10 cellular contexts compared by ENCODE assay signal in the genomic region with DNA sequence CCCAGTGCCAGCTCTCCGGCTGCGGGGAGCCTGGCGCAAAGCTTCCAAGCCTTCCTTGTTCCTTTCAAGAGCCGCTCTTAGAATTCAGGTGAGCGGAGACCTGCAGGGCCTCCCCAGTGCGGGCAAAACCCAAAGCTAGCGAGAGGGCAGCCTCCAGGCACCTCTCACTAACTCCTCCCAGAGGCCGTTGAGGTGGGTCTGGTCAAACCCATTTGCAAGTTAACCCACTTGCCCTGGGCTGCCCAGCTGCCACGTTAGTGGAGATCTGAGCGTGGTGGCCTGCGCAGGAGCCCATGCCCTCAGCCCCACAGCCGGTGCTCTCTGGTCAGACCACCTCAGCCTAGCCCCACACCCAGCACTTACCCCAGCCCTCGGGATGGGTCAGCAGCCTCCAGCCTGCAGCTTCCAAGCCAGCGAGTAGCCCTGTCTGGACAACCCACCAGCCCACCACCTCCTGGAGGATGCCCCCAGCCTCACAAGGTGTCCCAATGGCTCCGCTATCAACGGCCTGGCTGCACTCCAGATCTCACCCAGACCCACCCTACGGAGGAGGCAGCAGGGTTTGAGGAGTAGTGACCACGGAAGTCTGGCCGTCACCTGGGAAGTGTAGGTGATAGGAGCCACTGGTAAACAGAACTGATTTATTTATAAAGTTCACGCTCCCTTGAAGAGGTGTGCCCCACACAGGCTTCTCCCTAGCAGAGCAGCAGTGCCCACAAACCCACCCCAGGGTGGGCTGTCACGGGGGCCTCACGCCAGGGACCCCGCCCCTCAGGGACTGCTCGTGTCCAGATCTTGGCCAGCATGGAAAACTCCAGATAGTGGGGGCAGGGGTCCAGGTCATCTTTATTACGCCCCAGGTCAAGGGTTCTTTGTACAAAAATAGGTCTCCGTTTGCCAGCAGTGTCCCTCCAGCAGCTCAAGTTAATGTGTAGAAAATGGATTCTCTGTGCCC. TPM values are rescaled to one million over a fixed set of nuclear protein-coding genes. Genes with fewer than 3 reads are reported as not detected.
DNase-seq lines count a peak whose midpoint lies in the region; ATAC-seq and TF ChIP-seq lines count a peak whose summit lies in the region.
"Had no signal": no experiment of that assay in that cellular context is flagged by ENCODE, and none has a peak within 500 bp of the region (broad histone marks: within the 10 kb centered on the region; RNA-seq: fewer than 3 reads in every experiment).

No MANE protein-coding gene starts in this region.

- H3K4me3 ChIP-seq in lower leg skin (ENCODE audit: low read depth, poor library complexity, severe bottlenecking) (no peak overlapping the region), stomach (peak overlapping the region; percentile 55 to 68 (median 56))

- H3K27me3 Mint-ChIP-seq in activated CD4-positive, alpha-beta T cell treated with anti-CD3 and anti-CD28 coated beads for 36 hours = peaks cover 27% of the 10 kb centered on the region
- H3K27me3 Mint-ChIP-seq in activated T-helper 2 cell treated with anti-CD3 and anti-CD28 coated beads, Interferon-gamma antibody, Interleukin-2, Interleukin-4, amounts not matched to agents 10 μg/mL and 5 μg/mL and 100 μg/mL, durations not matched to agents 14 hours and 24 hours and 36 hours (ENCODE audit: low read depth) = peaks cover 20% of the 10 kb centered on the region

- POLR2A ChIA-PET in activated CD4-positive, alpha-beta T cell treated with anti-CD3 and anti-CD28 coated beads for 36 hours (lab: Charles Lee) = no interaction called here

- no peak for TF ChIP-seq EP300 in stomach (IDR thresholded peaks at IDR 0.05)

- peaks cover 25 to 44% (median 36%) of the 10 kb centered on the region in 4 donors for H3K4me1 ChIP-seq in stomach

- no peak for DNase-seq in activated CD4-positive, alpha-beta T cell treated with anti-CD3 and anti-CD28 coated beads for 36 hours
- DNase-seq in activated CD4-positive, alpha-beta T cell treated with anti-CD3 and anti-CD28 coated beads for 48 hours = no peak
- no peak for DNase-seq in activated T-helper 2 cell treated with anti-CD3 and anti-CD28 coated beads, Interferon-gamma antibody, Interleukin-2, Interleukin-4, amounts not matched to agents 10 μg/mL and 5 μg/mL and 100 μg/mL, durations not matched to agents 14 hours and 24 hours and 36 hours (ENCODE audit: low spot score)
- peak; percentile 22 to 82 for DNase-seq in lower leg skin (ENCODE audit: low spot score in 2 of 2)
- DNase-seq in stomach = peak; percentile 26
- DNase-seq in inferior parietal cortex (ENCODE audit: extremely low spot score) = no peak
- DNase-seq: dermis blood vessel endothelial cell had no signal

- peaks cover 22% of the 10 kb centered on the region for H3K4me1 Mint-ChIP-seq in activated CD4-positive, alpha-beta T cell treated with anti-CD3 and anti-CD28 coated beads for 36 hours
- peaks cover 15% of the 10 kb centered on the region for H3K4me1 Mint-ChIP-seq in activated T-helper 2 cell treated with anti-CD3 and anti-CD28 coated beads, Interferon-gamma antibody, Interleukin-2, Interleukin-4, amounts not matched to agents 10 μg/mL and 5 μg/mL and 100 μg/mL, durations not matched to agents 14 hours and 24 hours and 36 hours (ENCODE audit: low read depth)

- no peaks in the 10 kb centered on the region for H3K36me3 ChIP-seq in stomach

- no peak for TF ChIP-seq POLR2A in lower leg skin (IDR thresholded peaks at IDR 0.05)
- no peak for TF ChIP-seq POLR2A in stomach (IDR thresholded peaks at IDR 0.05)

- ATAC-seq in activated CD4-positive, alpha-beta T cell treated with anti-CD3 and anti-CD28 coated beads for 36 hours = no peak
- ATAC-seq in GM19467 (IDR thresholded peaks at IDR 0.05; ENCODE audit: unreplicated experiment) (no peak), HG02981 (IDR thresholded peaks at IDR 0.05; ENCODE audit: unreplicated experiment) (no peak)

- no peaks in the 10 kb centered on the region for H3K36me3 Mint-ChIP-seq in activated CD4-positive, alpha-beta T cell treated with anti-CD3 and anti-CD28 coated beads for 36 hours (ENCODE audit: low read depth)
- no peaks in the 10 kb centered on the region for H3K36me3 Mint-ChIP-seq in activated T-helper 2 cell treated with anti-CD3 and anti-CD28 coated beads, Interferon-gamma antibody, Interleukin-2, Interleukin-4, amounts not matched to agents 10 μg/mL and 5 μg/mL and 100 μg/mL, durations not matched to agents 14 hours and 24 hours and 36 hours (ENCODE audit: low read depth)

- H3K27ac ChIP-seq in stomach = peak overlapping the region in 4 of 5 donors; percentile 20 to 87 (median 60)

- H3K9me3 ChIP-seq in stomach = no peaks in the 10 kb centered on the region

- H3K27ac Mint-ChIP-seq in activated CD4-positive, alpha-beta T cell treated with anti-CD3 and anti-CD28 coated beads for 36 hours = no peak overlapping the region
- no peak overlapping the region for H3K27ac Mint-ChIP-seq in activated T-helper 2 cell treated with anti-CD3 and anti-CD28 coated beads, Interferon-gamma antibody, Interleukin-2, Interleukin-4, amounts not matched to agents 10 μg/mL and 5 μg/mL and 100 μg/mL, durations not matched to agents 14 hours and 24 hours and 36 hours

- WGBS in lower leg skin, 2 donors = 45 to 47% methylated on average over 23 to 25 of the region's 26 CpGs
- WGBS in stomach, 5 donors = 51 to 74% (median 57%) methylated on average over 18 to 26 of the region's 26 CpGs

- no peaks in the 10 kb centered on the region for H3K9me3 Mint-ChIP-seq in activated CD4-positive, alpha-beta T cell treated with anti-CD3 and anti-CD28 coated beads for 36 hours (ENCODE audit: low read depth)
- no peaks in the 10 kb centered on the region for H3K9me3 Mint-ChIP-seq in activated T-helper 2 cell treated with anti-CD3 and anti-CD28 coated beads, Interferon-gamma antibody, Interleukin-2, Interleukin-4, amounts not matched to agents 10 μg/mL and 5 μg/mL and 100 μg/mL, durations not matched to agents 14 hours and 24 hours and 36 hours

- intact Hi-C loops in activated CD4-positive, alpha-beta T cell treated with anti-CD3 and anti-CD28 coated beads for 36 hours (cut with DNase I, micrococcal nuclease) = loop anchor here in 1 of 2 experiments (2.0 to 5.0 kb wide), 3 partner anchors 125 to 723 kb away; a partner anchor contains a TSS
- intact Hi-C loops in activated T-helper 2 cell treated with anti-CD3 and anti-CD28 coated beads, Interferon-gamma antibody, Interleukin-2, Interleukin-4, amounts not matched to agents 10 μg/mL and 5 μg/mL and 100 μg/mL, durations not matched to agents 14 hours and 24 hours and 36 hours (cut with micrococcal nuclease) = loop anchor here (2.0 kb wide), 1 partner anchor 127 kb away; no protein-coding TSS in a partner anchor
- intact Hi-C loops in lower leg skin (cut with DNase I; ENCODE audit: low total_unique reads) (no loop called here), stomach (cut with DNase I; ENCODE audit: low total_unique reads) (no loop called here)

- H3K27me3 ChIP-seq in stomach = peaks cover 12 to 59% (median 41%) of the 10 kb centered on the region in 3 donors

- TF ChIP-seq CTCF in lower leg skin (IDR thresholded peaks at IDR 0.05) = no peak
- no peak for TF ChIP-seq CTCF in stomach (IDR thresholded peaks at IDR 0.05)

- CTCF ChIA-PET in activated CD4-positive, alpha-beta T cell treated with anti-CD3 and anti-CD28 coated beads for 36 hours (lab: Charles Lee) = interaction anchor here (0.7 to 1.0 kb wide), 2 partner anchors 20 to 37 kb away, joined by 3 to 6 read pairs; no protein-coding TSS in a partner anchor

- H3K4me3 Mint-ChIP-seq in activated CD4-positive, alpha-beta T cell treated with anti-CD3 and anti-CD28 coated beads for 36 hours = peak overlapping the region; percentile 27
- H3K4me3 Mint-ChIP-seq in activated T-helper 2 cell treated with anti-CD3 and anti-CD28 coated beads, Interferon-gamma antibody, Interleukin-2, Interleukin-4, amounts not matched to agents 10 μg/mL and 5 μg/mL and 100 μg/mL, durations not matched to agents 14 hours and 24 hours and 36 hours (ENCODE audit: low read depth) = peak overlapping the region; percentile 30

RNA-seq across cellular contexts. Expression of a gene that starts 2.2 kb away (rescaled TPM):
- total RNA-seq in activated CD4-positive, alpha-beta T cell treated with anti-CD3 and anti-CD28 coated beads for 36 hours = 1 to 10 TPM; 2.0 to 2.7 TPM
- total RNA-seq in activated T-helper 2 cell treated with anti-CD3 and anti-CD28 coated beads, Interferon-gamma antibody, Interleukin-2, Interleukin-4, amounts not matched to agents 10 μg/mL and 5 μg/mL and 100 μg/mL, durations not matched to agents 14 hours and 24 hours and 36 hours = 0.23 and 0.25 TPM in 2 replicates
- 10 to 100 TPM; 21.9 to 43.6 (median 29.3) TPM for total RNA-seq in lower leg skin
- total RNA-seq in stomach = 1 to 10 TPM in 1 of 5 donors, not detected in 4; 2.6 TPM
- polyA plus RNA-seq in stomach = 1 to 10 TPM in 2 of 3 donors, under 1 TPM in 1; 0.81 to 6.3 (median 1.8) TPM
- total RNA-seq: dermis blood vessel endothelial cell, myocyte had no signal

RNA-seq across cellular contexts. Expression of a gene that starts 33.6 kb away (rescaled TPM):
- 1 to 10 TPM; 6.7 to 8.3 TPM for total RNA-seq in activated CD4-positive, alpha-beta T cell treated with anti-CD3 and anti-CD28 coated beads for 36 hours
- 3.1 and 3.4 TPM in 2 replicates for total RNA-seq in activated T-helper 2 cell treated with anti-CD3 and anti-CD28 coated beads, Interferon-gamma antibody, Interleukin-2, Interleukin-4, amounts not matched to agents 10 μg/mL and 5 μg/mL and 100 μg/mL, durations not matched to agents 14 hours and 24 hours and 36 hours
- 1 to 10 TPM in 1 of 4 donors, under 1 TPM in 3; 0.42 to 1.4 (median 0.65) TPM for total RNA-seq in lower leg skin
- total RNA-seq in stomach = 1 to 10 TPM in 1 of 5 donors, under 1 TPM in 2, not detected in 2; 0.72 to 1.3 (median 0.92) TPM
- 1 to 10 TPM in 1 of 3 donors, under 1 TPM in 2; 0.61 to 1.8 (median 0.63) TPM for polyA plus RNA-seq in stomach
- total RNA-seq: dermis blood vessel endothelial cell, myocyte had no signal

RNA-seq across cellular contexts. Expression of a gene that starts 33.7 kb away (rescaled TPM):
- total RNA-seq in activated CD4-positive, alpha-beta T cell treated with anti-CD3 and anti-CD28 coated beads for 36 hours = 1 to 10 TPM; 6.0 to 7.6 TPM
- total RNA-seq in activated T-helper 2 cell treated with anti-CD3 and anti-CD28 coated beads, Interferon-gamma antibody, Interleukin-2, Interleukin-4, amounts not matched to agents 10 μg/mL and 5 μg/mL and 100 μg/mL, durations not matched to agents 14 hours and 24 hours and 36 hours = 4.6 and 4.8 TPM in 2 replicates
- 1 to 10 TPM in 2 of 4 donors, under 1 TPM in 2; 0.30 to 2.4 (median 1.5) TPM for total RNA-seq in lower leg skin
- 1 to 10 TPM in 1 of 5 donors, not detected in 4; 1.5 TPM for total RNA-seq in stomach
- polyA plus RNA-seq in stomach = 1 to 10 TPM; 1.1 to 9.0 (median 3.1) TPM
- total RNA-seq: dermis blood vessel endothelial cell, myocyte had no signal

Comparison
In these comparisons a context has a peak if more than half of its experiments do, and no peak if none do; other contexts are left out.
1. DNase-seq: peak in lower leg skin (2 of 2) and stomach (single experiment); none in activated CD4-positive, alpha-beta T cell treated with anti-CD3 and anti-CD28 coated beads for 36 hours (single experiment), activated CD4-positive, alpha-beta T cell treated with anti-CD3 and anti-CD28 coated beads for 48 hours (single experiment), activated T-helper 2 cell treated with anti-CD3 and anti-CD28 coated beads, Interferon-gamma antibody, Interleukin-2, Interleukin-4, amounts not matched to agents 10 μg/mL and 5 μg/mL and 100 μg/mL, durations not matched to agents 14 hours and 24 hours and 36 hours (single experiment) and inferior parietal cortex (single experiment).
2. RNA of a gene that starts 2.2 kb away (total RNA-seq): 21.9 to 43.6 TPM in lower leg skin; 2.0 to 2.7 TPM in activated CD4-positive, alpha-beta T cell treated with anti-CD3 and anti-CD28 coated beads for 36 hours, 0.23 to 0.25 TPM in activated T-helper 2 cell treated with anti-CD3 and anti-CD28 coated beads, Interferon-gamma antibody, Interleukin-2, Interleukin-4, amounts not matched to agents 10 μg/mL and 5 μg/mL and 100 μg/mL, durations not matched to agents 14 hours and 24 hours and 36 hours and 2.6 TPM in stomach; every median in the first group is over 4 times any median in the second.